Comparison of ENCODE assay signal across 15 cellular contexts in genomic region chr11:118306556-118306955, GRCh38. TPM values are rescaled to one million over a fixed set of nuclear protein-coding genes. Genes with fewer than 3 reads are reported as not detected.
DNase-seq lines count a peak whose midpoint lies in the region; ATAC-seq and TF ChIP-seq lines count a peak whose summit lies in the region.
"Had no signal": no experiment of that assay in that cellular context is flagged by ENCODE, and none has a peak within 500 bp of the region (broad histone marks: within the 10 kb centered on the region; RNA-seq: fewer than 3 reads in every experiment).

No MANE protein-coding gene starts in this region.

- no peaks in the 10 kb centered on the region for H3K79me2 ChIP-seq in OCI-LY7 (ENCODE audit: insufficient read depth, low read depth, low read length)
- H3K79me2 ChIP-seq: parathyroid adenoma had no signal

- no peaks in the 10 kb centered on the region for H3K9me2 ChIP-seq in OCI-LY7 (ENCODE audit: insufficient read depth, low read length)

- no peaks in the 10 kb centered on the region for H4K20me1 ChIP-seq in BLaER1 treated with 17β-estradiol and CSF1 and Interleukin-3, amounts not matched to agents 10 nM and 100 nM
- no peaks in the 10 kb centered on the region for H4K20me1 ChIP-seq in OCI-LY7 (ENCODE audit: insufficient read depth, low read length)

- H3K4me2 ChIP-seq in BLaER1 treated with 17β-estradiol and CSF1 and Interleukin-3, amounts not matched to agents 10 nM and 100 nM = peak overlapping the region in 6 of 11 experiments; percentile 2 to 64 (median 42); a peak in 8 of 22 replicates
- no peak overlapping the region for H3K4me2 ChIP-seq in OCI-LY7 (ENCODE audit: low read length)

- no peaks in the 10 kb centered on the region for H3K27me3 Mint-ChIP-seq in activated T-cell treated with anti-CD3 and anti-CD28 coated beads, Interleukin-2, amount 50 U/mL, for 4 hours (ENCODE audit: low read depth)

- H3K36me3 Mint-ChIP-seq in activated T-cell treated with anti-CD3 and anti-CD28 coated beads, Interleukin-2, amount 50 U/mL, for 4 hours (ENCODE audit: insufficient read depth) = peaks cover 52% of the 10 kb centered on the region
- H3K36me3 Mint-ChIP-seq: stimulated activated memory B cell treated with anti-CD40 and anti-IgM and Interleukin-4, amounts not matched to agents 10 μg/mL and 1 μg/mL and 100 μg/mL, for 72 hours had no signal

- H3K4me3 Mint-ChIP-seq in activated T-cell treated with anti-CD3 and anti-CD28 coated beads, Interleukin-2, amount 50 U/mL, for 4 hours = peak overlapping the region; percentile 100
- H3K4me3 Mint-ChIP-seq: stimulated activated memory B cell treated with anti-CD40 and anti-IgM and Interleukin-4, amounts not matched to agents 10 μg/mL and 1 μg/mL and 100 μg/mL, for 72 hours had no signal

- CTCF ChIA-PET in OCI-LY7 (lab: Charles Lee; ENCODE audit: unreplicated experiment) = no interaction called here

- H3K4me1 Mint-ChIP-seq in activated T-cell treated with anti-CD3 and anti-CD28 coated beads, Interleukin-2, amount 50 U/mL, for 4 hours (ENCODE audit: low read depth) = peaks cover 81% of the 10 kb centered on the region

- no peaks in the 10 kb centered on the region for H3K36me3 ChIP-seq in BLaER1 treated with 17β-estradiol and CSF1 and Interleukin-3, amounts not matched to agents 10 nM and 100 nM
- H3K36me3 ChIP-seq in OCI-LY7 (ENCODE audit: insufficient read depth, low read length) (no peaks in the 10 kb centered on the region), mucosa of descending colon (ENCODE audit: low read depth) (no peaks in the 10 kb centered on the region)
- H3K36me3 ChIP-seq: colonic mucosa had no signal

- 0 out of 2 replicates have a peak overlapping the region, but pooled peaks have one; percentile 14 for H2AFZ ChIP-seq in OCI-LY7 (ENCODE audit: low read length)
- H2AFZ ChIP-seq: parathyroid adenoma had no signal

- TF ChIP-seq CTCF in OCI-LY7 (conservative IDR thresholded peaks at IDR 0.05; ENCODE audit: low read length) = no peak
- TF ChIP-seq CTCF in mucosa of descending colon (IDR thresholded peaks at IDR 0.05) = no peak

- H3K4me1 ChIP-seq in BLaER1 treated with 17β-estradiol and CSF1 and Interleukin-3, amounts not matched to agents 10 nM and 100 nM = peaks cover 8 to 22% (median 16%) of the 10 kb centered on the region in 10 experiments
- peaks cover 23% of the 10 kb centered on the region for H3K4me1 ChIP-seq in OCI-LY7 (ENCODE audit: insufficient read depth, low read length, poor library complexity, severe bottlenecking)
- H3K4me1 ChIP-seq in mucosa of descending colon (ENCODE audit: low read depth) = peaks cover 8% of the 10 kb centered on the region
- H3K4me1 ChIP-seq: colonic mucosa, parathyroid adenoma had no signal

- H3K9me3 Mint-ChIP-seq in activated T-cell treated with anti-CD3 and anti-CD28 coated beads, Interleukin-2, amount 50 U/mL, for 4 hours = no peaks in the 10 kb centered on the region
- H3K9me3 Mint-ChIP-seq: stimulated activated memory B cell treated with anti-CD40 and anti-IgM and Interleukin-4, amounts not matched to agents 10 μg/mL and 1 μg/mL and 100 μg/mL, for 72 hours had no signal

- no peak overlapping the region for H3K9ac ChIP-seq in BLaER1 treated with 17β-estradiol and CSF1 and Interleukin-3, amounts not matched to agents 10 nM and 100 nM
- H3K9ac ChIP-seq: parathyroid adenoma had no signal

- no peak overlapping the region for H3K27ac ChIP-seq in BLaER1 treated with 17β-estradiol and CSF1 and Interleukin-3, amounts not matched to agents 10 nM and 100 nM
- no peak overlapping the region for H3K27ac ChIP-seq in OCI-LY7 (ENCODE audit: low read depth, low read length, poor library complexity, severe bottlenecking)
- H3K27ac ChIP-seq: colonic mucosa, parathyroid adenoma had no signal

- DNase-seq in OCI-LY7 (ENCODE audit: low spot score) = no peak
- DNase-seq in activated T-cell treated with anti-CD3 and anti-CD28 coated beads, Interleukin-2, amount 50 U/mL, for 4 hours = peak; percentile 50
- DNase-seq in kidney tubule cell (ENCODE audit: low spot score) = peak; percentile 10
- DNase-seq in mucosa of descending colon = no peak
- DNase-seq in AG08396 (ENCODE audit: low spot score) = no peak
- DNase-seq: colonic mucosa; NCI-H2081; NK-92 treated with Interleukin-12 subunit alpha and Interleukin-12 subunit beta, amount 100 ng/mL, for 24 hours; SIG-M5 had no signal

- POLR2A ChIA-PET in OCI-LY7 (lab: Charles Lee) = no interaction called here

- H3K4me3 ChIP-seq in BLaER1 treated with 17β-estradiol and CSF1 and Interleukin-3, amounts not matched to agents 10 nM and 100 nM = no peak overlapping the region
- no peak overlapping the region for H3K4me3 ChIP-seq in OCI-LY7 (ENCODE audit: low read depth, low read length, poor library complexity, severe bottlenecking)
- H3K4me3 ChIP-seq in mucosa of descending colon = no peak overlapping the region
- H3K4me3 ChIP-seq: colonic mucosa had no signal

- no peaks in the 10 kb centered on the region for H3K27me3 ChIP-seq in BLaER1 treated with 17β-estradiol and CSF1 and Interleukin-3, amounts not matched to agents 10 nM and 100 nM
- H3K27me3 ChIP-seq: colonic mucosa had no signal

- intact Hi-C loops in OCI-LY7 (cut with micrococcal nuclease; ENCODE audit: unreplicated experiment) = no loop called here
- intact Hi-C loops in mucosa of descending colon (cut with DNase I, micrococcal nuclease) = no loop called here

- ATAC-seq in activated T-cell treated with anti-CD3 and anti-CD28 coated beads, Interleukin-2, amount 50 U/mL, for 4 hours = peak; percentile 10 to 17
- ATAC-seq in GM18858 (IDR thresholded peaks at IDR 0.05; ENCODE audit: unreplicated experiment) (no peak), HG03457 (IDR thresholded peaks at IDR 0.05; ENCODE audit: unreplicated experiment) (no peak), mucosa of descending colon (no peak)
- ATAC-seq: stimulated activated memory B cell treated with anti-CD40 and anti-IgM and Interleukin-4, amounts not matched to agents 10 μg/mL and 1 μg/mL and 100 μg/mL, for 72 hours had no signal

- H3K9me3 ChIP-seq in BLaER1 treated with 17β-estradiol and CSF1 and Interleukin-3, amounts not matched to agents 10 nM and 100 nM (replicated peaks in 1 of 11) = 0 out of 22 replicates have a peak, but pooled peaks cover 0 to 3% (median 0%) of the 10 kb centered on the region in 11 experiments
- no peaks in the 10 kb centered on the region for H3K9me3 ChIP-seq in OCI-LY7 (ENCODE audit: low read length)
- no peaks in the 10 kb centered on the region for H3K9me3 ChIP-seq in mucosa of descending colon
- H3K9me3 ChIP-seq: colonic mucosa had no signal

- BruUV-seq in OCI-LY7 (replicated peaks; lab: Mats Ljungman, UMichigan) = no TSS peak

RNA-seq across cellular contexts. Expression of gene CD3E, which starts 2.0 kb away (rescaled TPM):
- not detected in 2 replicates for total RNA-seq in OCI-LY7 (2014; rRNA removed; shearing (Covaris generic))
- total RNA-seq in OCI-LY7 (2022) = 1.7 and 2.0 TPM in 2 replicates
- total RNA-seq in activated T-cell treated with anti-CD3 and anti-CD28 coated beads, Interleukin-2, amount 50 U/mL, for 4 hours = 100 to 1,000 TPM; 371 to 436 (median 407) TPM
- 1 to 10 TPM; 6.3 to 9.7 (median 9.7) TPM for total RNA-seq in mucosa of descending colon
- total RNA-seq: H1 had no signal

RNA-seq across cellular contexts. Expression of gene CD3D, which starts 35.9 kb away (rescaled TPM):
- total RNA-seq in OCI-LY7 (2014; rRNA removed; shearing (Covaris generic)) = not detected in 2 replicates
- not detected in 2 replicates for total RNA-seq in OCI-LY7 (2022)
- 100 to 1,000 TPM; 412 to 451 (median 427) TPM for total RNA-seq in activated T-cell treated with anti-CD3 and anti-CD28 coated beads, Interleukin-2, amount 50 U/mL, for 4 hours
- 1 to 10 TPM; 4.9 to 8.1 (median 7.7) TPM for total RNA-seq in mucosa of descending colon
- total RNA-seq: H1 had no signal

RNA-seq across cellular contexts. Expression of gene CD3G, which starts 37.6 kb away (rescaled TPM):
- total RNA-seq in OCI-LY7 (2014; rRNA removed; shearing (Covaris generic)) = not detected in 2 replicates
- total RNA-seq in OCI-LY7 (2022) = not detected in 2 replicates
- 100 to 1,000 TPM in 2 of 3 donors, 10 to 100 TPM in 1; 86.4 to 105 (median 102) TPM for total RNA-seq in activated T-cell treated with anti-CD3 and anti-CD28 coated beads, Interleukin-2, amount 50 U/mL, for 4 hours
- 1 to 10 TPM; 2.8 to 5.1 (median 4.2) TPM for total RNA-seq in mucosa of descending colon
- total RNA-seq: H1 had no signal

RNA-seq across cellular contexts. Expression of gene MPZL2, which starts 42.5 kb away (rescaled TPM):
- not detected in 2 replicates for total RNA-seq in OCI-LY7 (2014; rRNA removed; shearing (Covaris generic))
- total RNA-seq in OCI-LY7 (2022) (not detected in 2 replicates), mucosa of descending colon (10 to 100 TPM; 34.4 to 83.1 (median 72.4) TPM)
- 10 to 100 TPM in 2 of 3 donors, 1 to 10 TPM in 1; 9.0 to 12.9 (median 12.8) TPM for total RNA-seq in activated T-cell treated with anti-CD3 and anti-CD28 coated beads, Interleukin-2, amount 50 U/mL, for 4 hours

RNA-seq across cellular contexts. Expression of gene UBE4A, which starts 52.8 kb away (rescaled TPM):
- total RNA-seq in OCI-LY7 (2014; rRNA removed; shearing (Covaris generic)) = 24.1 and 28.0 TPM in 2 replicates
- 37.7 and 38.4 TPM in 2 replicates for total RNA-seq in OCI-LY7 (2022)
- 10 to 100 TPM; 43.7 to 45.1 (median 45.0) TPM for total RNA-seq in activated T-cell treated with anti-CD3 and anti-CD28 coated beads, Interleukin-2, amount 50 U/mL, for 4 hours
- 10 to 100 TPM; 42.3 to 50.1 (median 46.1) TPM for total RNA-seq in mucosa of descending colon

Comparison
In these comparisons a context has a peak if more than half of its experiments do, and no peak if none do; other contexts are left out.
1. DNase-seq: peak in activated T-cell treated with anti-CD3 and anti-CD28 coated beads, Interleukin-2, amount 50 U/mL, for 4 hours (single experiment) and kidney tubule cell (single experiment); none in OCI-LY7 (single experiment), mucosa of descending colon (0 of 3) and AG08396 (single experiment).
2. ATAC-seq: peak in activated T-cell treated with anti-CD3 and anti-CD28 coated beads, Interleukin-2, amount 50 U/mL, for 4 hours (2 of 2); none in GM18858 (single experiment), HG03457 (single experiment) and mucosa of descending colon (single experiment).
3. RNA of gene CD3E, which starts 2.0 kb away (total RNA-seq): 371 to 436 TPM in activated T-cell treated with anti-CD3 and anti-CD28 coated beads, Interleukin-2, amount 50 U/mL, for 4 hours; 6.3 to 9.7 TPM in mucosa of descending colon and 1.7 to 2.0 TPM in OCI-LY7; every median in the first group is over 10 times any median in the second.
4. RNA of gene CD3D, which starts 35.9 kb away (total RNA-seq): 412 to 451 TPM in activated T-cell treated with anti-CD3 and anti-CD28 coated beads, Interleukin-2, amount 50 U/mL, for 4 hours; 4.9 to 8.1 TPM in mucosa of descending colon and not detected in OCI-LY7; every median in the first group is over 10 times any median in the second.
5. RNA of gene CD3G, which starts 37.6 kb away (total RNA-seq): 86.4 to 105 TPM in activated T-cell treated with anti-CD3 and anti-CD28 coated beads, Interleukin-2, amount 50 U/mL, for 4 hours; 2.8 to 5.1 TPM in mucosa of descending colon and not detected in OCI-LY7; every median in the first group is over 10 times any median in the second.